Comparison of ENCODE assay signal across 18 cellular contexts in genomic region chr9:36893148-36893547, GRCh38.
DNase-seq lines count a peak whose midpoint lies in the region; ATAC-seq, FAIRE-seq and TF ChIP-seq lines count a peak whose summit lies in the region.
"Had no signal": no experiment of that assay in that cellular context is flagged by ENCODE, and none has a peak within 500 bp of the region (broad histone marks: within the 10 kb centered on the region; RNA-seq: fewer than 3 reads in every experiment).

No MANE protein-coding gene starts in this region.

- TF ChIP-seq POLR2A in sigmoid colon (IDR thresholded peaks at IDR 0.05), result no peak

- no peak for FAIRE-seq in small intestine (lab: Jason Lieb, UNC)
- FAIRE-seq: D721Med, H1, K562 had no signal

- H3K27ac ChIP-seq in sigmoid colon (no peak overlapping the region), small intestine (ENCODE audit: low read depth in 1 of 2, low read length in 1 of 2) (no peak overlapping the region)
- H3K27ac ChIP-seq: HL-60 had no signal

- peak; percentile 47 for DNase-seq in G401 (ENCODE audit: low spot score)
- peak in 33 of 58 donors; percentile 5 to 73 (median 30) for DNase-seq in anterior cingulate cortex (lab: John Stamatoyannopoulos, UW)
- peak; percentile 48 for DNase-seq in medulla oblongata (ENCODE audit: extremely low spot score)
- peak; percentile 53 for DNase-seq in sigmoid colon
- no peak for DNase-seq in small intestine
- no peak for DNase-seq in amniotic stem cell (lab: John Stamatoyannopoulos, UW)
- no peak for DNase-seq in NCI-H2196 treated with DMSO at 0.1 percent for 48 hours (lab: John Stamatoyannopoulos, UW; ENCODE audit: unreplicated experiment)
- DNase-seq: ACHN; BE2C; CD8-positive, alpha-beta T cell; DND-41; SHP77 treated with DMSO at 0.1 percent for 48 hours had no signal

- H3K27me3 ChIP-seq in sigmoid colon (peaks cover 0 to 32% (median 8%) of the 10 kb centered on the region in 3 donors), small intestine (ENCODE audit: control insufficient read depth in 2 of 2, insufficient read depth in 2 of 2, low read length in 2 of 2) (no peaks in the 10 kb centered on the region)
- H3K27me3 ChIP-seq: BE2C had no signal

- H3K36me3 ChIP-seq in sigmoid colon (no peaks in the 10 kb centered on the region), small intestine (ENCODE audit: control insufficient read depth in 2 of 2, insufficient read depth in 2 of 2, low read length in 2 of 2) (no peaks in the 10 kb centered on the region)
- H3K36me3 ChIP-seq: BE2C had no signal

- no peak for TF ChIP-seq CTCF in sigmoid colon (IDR thresholded peaks at IDR 0.05)

- 86 to 88% methylated on average over 7 of the region's 7 CpGs for WGBS in sigmoid colon, 2 donors
- 77 to 87% (median 85%) methylated on average over 7 of the region's 7 CpGs for WGBS in small intestine, 3 donors

- H3K4me1 ChIP-seq in sigmoid colon (no peaks in the 10 kb centered on the region), small intestine (ENCODE audit: control insufficient read depth in 2 of 2, insufficient read depth in 1 of 2, low read depth in 1 of 2, low read length in 1 of 2) (no peaks in the 10 kb centered on the region)

- in situ Hi-C loops in G401 (cut with HindIII; ENCODE audit: low sequenced_read_pairs), result no loop called here

- intact Hi-C loops in sigmoid colon (cut with DNase I), result no loop called here

- no peaks in the 10 kb centered on the region for H3K9me3 ChIP-seq in sigmoid colon
- no peaks in the 10 kb centered on the region for H3K9me3 ChIP-seq in small intestine (ENCODE audit: control insufficient read depth, low read depth)
- H3K9me3 ChIP-seq: BE2C had no signal

- H3K4me3 ChIP-seq in sigmoid colon (no peak overlapping the region), small intestine (ENCODE audit: low read depth in 1 of 2, low read length in 2 of 2) (no peak overlapping the region)
- H3K4me3 ChIP-seq: K562 had no signal

- ATAC-seq in GM18870 (IDR thresholded peaks at IDR 0.05; ENCODE audit: unreplicated experiment), result no peak
- ATAC-seq: CD8-positive, alpha-beta T cell; K562; Panc1 had no signal

- TF ChIP-seq EP300 in sigmoid colon (IDR thresholded peaks at IDR 0.05), result no peak

Comparison
In these comparisons a context has a peak if more than half of its experiments do, and no peak if none do; other contexts are left out.
1. DNase-seq: peak in G401 (single experiment), anterior cingulate cortex (33 of 58), medulla oblongata (single experiment) and sigmoid colon (single experiment); none in small intestine (single experiment), amniotic stem cell (single experiment) and NCI-H2196 treated with DMSO at 0.1 percent for 48 hours (single experiment).